Comparison of ENCODE assay signal across 12 cellular contexts in the genomic region with DNA sequence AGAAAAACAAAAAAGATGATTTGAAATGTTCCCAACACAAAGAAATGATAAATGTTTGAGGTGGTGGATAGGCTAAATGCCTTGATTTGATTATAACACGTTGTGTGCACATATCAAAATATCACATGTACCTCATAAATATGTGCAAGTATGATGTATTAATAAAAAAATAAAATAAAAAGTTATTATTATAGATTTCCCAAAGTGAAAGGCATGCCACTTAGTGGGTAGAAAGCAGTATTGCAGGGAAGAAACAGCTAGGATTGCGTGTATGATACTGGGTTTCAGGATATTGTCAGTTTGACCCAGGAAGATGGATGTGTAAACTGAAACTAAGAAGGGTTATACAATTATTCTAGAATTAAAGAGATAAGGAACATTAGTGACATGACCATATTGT. TPM values are rescaled to one million over a fixed set of nuclear protein-coding genes. Genes with fewer than 3 reads are reported as not detected.
A peak's percentile ranks its signal among the peaks of the same experiment; 100 is the strongest.
DNase-seq lines count a peak whose midpoint lies in the region; ATAC-seq, FAIRE-seq and TF ChIP-seq lines count a peak whose summit lies in the region.
"Had no signal": no experiment of that assay in that cellular context is flagged by ENCODE, and none has a peak within 500 bp of the region (broad histone marks: within the 10 kb centered on the region; RNA-seq: fewer than 3 reads in every experiment).

No MANE protein-coding gene starts in this region.

- DNase-seq in CD14-positive monocyte (ENCODE audit: low spot score) (no peak), HCT116 (ENCODE audit: low read depth, low spot score) (no peak), astrocyte of the cerebellum (ENCODE audit: low read depth) (no peak), GM12891 (ENCODE audit: insufficient read length, low spot score) (no peak)
- DNase-seq in stimulated activated CD4-positive, alpha-beta T cell treated with anti-CD3 and anti-CD28 coated beads, Interleukin-4, amount 100 ng/mL, for 24 hours, result no peak
- DNase-seq: activated CD8-positive, alpha-beta memory T cell treated with anti-CD3 and anti-CD28 coated beads, Interleukin-2, amount 50 U/mL, for 48 hours had no signal

- ATAC-seq in HCT116, result no peak
- no peak for ATAC-seq in GM18907 (IDR thresholded peaks at IDR 0.05; ENCODE audit: unreplicated experiment)
- no peak for ATAC-seq in GM18520 (IDR thresholded peaks at IDR 0.05; ENCODE audit: unreplicated experiment)

- H2AFZ ChIP-seq in HCT116 (ENCODE audit: low read depth, low read length, poor library complexity, severe bottlenecking), result no peak overlapping the region

- peak; percentile 49; the same call in 1 of the 2 replicates for TF ChIP-seq RAD21 in HCT116 (IDR thresholded peaks at IDR 0.05; ENCODE audit: low read depth)
- peak; percentile 67 to 71 for TF ChIP-seq RAD21 in liver (IDR thresholded peaks at IDR 0.05)

- peak; percentile 68 for TF ChIP-seq CTCF in CD14-positive monocyte (IDR thresholded peaks at IDR 0.05)
- peak; percentile 32 to 52 (median 36); a peak in 4 of 6 replicates for TF ChIP-seq CTCF in HCT116 (IDR thresholded peaks at IDR 0.05 in 2 of 3, conservative IDR thresholded peaks at IDR 0.05 in 1 of 3; ENCODE audit: borderline replicate concordance in 1 of 3, insufficient read depth in 1 of 3, low read depth in 2 of 3, low read length in 2 of 3)
- TF ChIP-seq CTCF in astrocyte of the cerebellum (IDR thresholded peaks at IDR 0.05; ENCODE audit: low read depth, low read length, missing control alignments), result peak; percentile 67
- peak; percentile 50 for TF ChIP-seq CTCF in liver (IDR thresholded peaks at IDR 0.05; ENCODE audit: low read depth, low read length, missing input control)

- CTCF ChIA-PET in HCT116 (lab: Charles Lee), result interaction anchor here (0.6 kb wide), 1 partner anchor 286 kb away, joined by 3 read pairs; no protein-coding TSS in a partner anchor

- BruUV-seq in HCT116 (replicated peaks; lab: Mats Ljungman, UMichigan), result no TSS peak

- TF ChIP-seq POLR2A in HCT116 (IDR thresholded peaks at IDR 0.05; ENCODE audit: borderline replicate concordance, extremely low read depth, insufficient read depth, insufficient read length) (no peak), GM12891 (IDR thresholded peaks at IDR 0.05; ENCODE audit: low read depth, low read length) (no peak)

- H3K4me1 Mint-ChIP-seq in CD14-positive monocyte, result peaks cover 20% of the 10 kb centered on the region

- H3K9me3 ChIP-seq in HCT116 (ENCODE audit: control insufficient read depth in 1 of 2, insufficient read depth in 1 of 2, low read depth in 1 of 2, low read length in 2 of 2) (no peaks in the 10 kb centered on the region), liver (ENCODE audit: control insufficient read depth in 4 of 4, low read length in 3 of 4) (no peaks in the 10 kb centered on the region)

- H3K27me3 ChIP-seq in HCT116 (ENCODE audit: insufficient read depth, low read length), result peaks cover 17% of the 10 kb centered on the region
- no peaks in the 10 kb centered on the region for H3K27me3 ChIP-seq in liver (ENCODE audit: control insufficient read depth in 4 of 4, insufficient read depth in 4 of 4, low read length in 3 of 4)

- H3K9me3 Mint-ChIP-seq in CD14-positive monocyte, result no peaks in the 10 kb centered on the region

- in situ Hi-C loops in astrocyte of the cerebellum (cut with HindIII; ENCODE audit: low sequenced_read_pairs), result no loop called here

- H3K4me1 ChIP-seq in HCT116 (ENCODE audit: control insufficient read depth in 1 of 2, insufficient read depth in 2 of 2, low read length in 2 of 2) (peaks cover 5 to 17% of the 10 kb centered on the region in 2 experiments; a peak in 3 of 4 replicates), liver (ENCODE audit: control insufficient read depth in 4 of 4, insufficient read depth in 4 of 4, low read length in 3 of 4) (peaks cover 0 to 19% (median 13%) of the 10 kb centered on the region in 4 donors)

- intact Hi-C loops in CD14-positive monocyte (cut with micrococcal nuclease), result loop anchor here (10.0 kb wide), 2 partner anchors 256 to 766 kb away; partner anchors contain the start of gene ABCA1 (in 1 of the 2)
- intact Hi-C loops in HCT116 (cut with micrococcal nuclease), result loop anchor here (5.0 kb wide), 3 partner anchors 83 to 263 kb away; partner anchors contain the start of gene FKTN

- no peak overlapping the region for H3K9ac ChIP-seq in HCT116 (ENCODE audit: low read length)
- no peak overlapping the region for H3K9ac ChIP-seq in liver (ENCODE audit: low read depth in 1 of 2, low read length in 2 of 2)

- peaks cover 6 to 16% (median 7%) of the 10 kb centered on the region in 3 donors for H3K27me3 Mint-ChIP-seq in CD14-positive monocyte (ENCODE audit: low read depth in 3 of 3)

- no peaks in the 10 kb centered on the region for H3K36me3 Mint-ChIP-seq in CD14-positive monocyte

- H3K9me2 ChIP-seq in HCT116 (ENCODE audit: insufficient read depth), result no peaks in the 10 kb centered on the region

- POLR2A ChIA-PET in HCT116 (lab: Charles Lee), result no interaction called here

- H3K27ac Mint-ChIP-seq in CD14-positive monocyte, result no peak overlapping the region

- H4K20me1 ChIP-seq in HCT116 (ENCODE audit: insufficient read depth), result no peaks in the 10 kb centered on the region

- WGBS in liver, result 11% methylated on average over 2 of the region's 2 CpGs

- H3K4me3 ChIP-seq in HCT116 (replicated peaks in 1 of 2; ENCODE audit: low read depth in 1 of 2, low read length in 2 of 2) (no peak overlapping the region), astrocyte of the cerebellum (ENCODE audit: low read depth, low read length) (no peak overlapping the region), liver (ENCODE audit: low read depth in 1 of 3, low read length in 3 of 3) (no peak overlapping the region)

- H3K4me2 ChIP-seq in HCT116 (ENCODE audit: low read length), result no peak overlapping the region

- FAIRE-seq in GM12891 (lab: Jason Lieb, UNC), result no peak
- FAIRE-seq: frontal cortex had no signal

- H3K27ac ChIP-seq in HCT116 (ENCODE audit: low read depth, low read length) (no peak overlapping the region), liver (ENCODE audit: low read depth in 1 of 2, low read length in 2 of 2) (no peak overlapping the region)

- H3K79me2 ChIP-seq in HCT116 (ENCODE audit: insufficient read depth, low read length), result peaks cover 5% of the 10 kb centered on the region

- no peak overlapping the region for H3K4me3 Mint-ChIP-seq in CD14-positive monocyte

- RAD21 ChIA-PET in HCT116 (lab: Charles Lee; ENCODE audit: low non-redundant PET in 1 of 2, low total read pairs in 2 of 2, uncharacterized antibody in 2 of 2, unreplicated experiment in 2 of 2), result no interaction called here

- H3K36me3 ChIP-seq in HCT116 (ENCODE audit: control insufficient read depth in 1 of 2, insufficient read depth in 2 of 2, low read length in 2 of 2) (no peaks in the 10 kb centered on the region), liver (ENCODE audit: control insufficient read depth in 4 of 4, insufficient read depth in 3 of 4, low read depth in 1 of 4, low read length in 3 of 4) (no peaks in the 10 kb centered on the region)

TF ChIP-seq in HCT116, 20 proteins besides CTCF, POLR2A, EP300 and RAD21 (continues in another document):
- TF ChIP-seq, protein P1, sequence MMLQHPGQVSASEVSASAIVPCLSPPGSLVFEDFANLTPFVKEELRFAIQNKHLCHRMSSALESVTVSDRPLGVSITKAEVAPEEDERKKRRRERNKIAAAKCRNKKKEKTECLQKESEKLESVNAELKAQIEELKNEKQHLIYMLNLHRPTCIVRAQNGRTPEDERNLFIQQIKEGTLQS (IDR thresholded peaks at IDR 0.05), result no peak
- TF ChIP-seq FOSL1 (IDR thresholded peaks at IDR 0.05; ENCODE audit: low read depth), result no peak

TF ChIP-seq in liver, 16 proteins besides CTCF, POLR2A, EP300 and RAD21 (continues in another document):
- no peak for TF ChIP-seq EGR1 (IDR thresholded peaks at IDR 0.05; ENCODE audit: low read depth in 2 of 2)

TF ChIP-seq in GM12891, 5 proteins besides CTCF, POLR2A, EP300 and RAD21:
- TF ChIP-seq TAF1 (IDR thresholded peaks at IDR 0.05; ENCODE audit: low read depth, low read length) (no peak), SPI1 (IDR thresholded peaks at IDR 0.05; ENCODE audit: low read depth, low read length) (no peak), POU2F2 (IDR thresholded peaks at IDR 0.05; ENCODE audit: low read depth, low read length) (no peak), POLR2AphosphoS5 (IDR thresholded peaks at IDR 0.05; ENCODE audit: low read depth, low read length) (no peak), PAX5 (IDR thresholded peaks at IDR 0.05; ENCODE audit: insufficient read depth, low read length, severe bottlenecking) (no peak)
TF ChIP-seq in GM12891: peak in this region for 0.

RNA-seq across cellular contexts. Expression of gene TMEM38B, which starts 3.6 kb away (rescaled TPM):
- 10 to 100 TPM; 12.2 to 14.8 TPM for polyA plus RNA-seq in CD14-positive monocyte
- 24.5 TPM for total RNA-seq in HCT116 (2021; ENCODE audit: unreplicated experiment)
- polyA plus RNA-seq in HCT116 (2012), result 9.6 and 10.2 TPM in 2 replicates
- total RNA-seq in liver, result 10 to 100 TPM in 1 of 2 donors, 1 to 10 TPM in 1; 7.4 to 21.6 TPM
- polyA plus RNA-seq in liver, result 10 to 100 TPM in 1 of 2 donors, 1 to 10 TPM in 1; 7.9 to 10.4 TPM
- polyA plus RNA-seq in GM12891 (2012; ENCODE audit: low read depth, missing spikeins), result 4.9 TPM

RNA-seq across cellular contexts. Expression of gene TAL2, which starts 28.5 kb away (rescaled TPM):
- polyA plus RNA-seq in CD14-positive monocyte, result not detected
- not detected for total RNA-seq in HCT116 (2021; ENCODE audit: unreplicated experiment)
- 0.27 TPM in 1 of 2 replicates, not detected in the other for polyA plus RNA-seq in HCT116 (2012)
- total RNA-seq in liver, result under 1 TPM in 1 of 2 donors, not detected in 1; 0.19 TPM
- under 1 TPM in 1 of 2 donors, not detected in 1; 0.20 TPM for polyA plus RNA-seq in liver
- 0.22 TPM for polyA plus RNA-seq in GM12891 (2012; ENCODE audit: low read depth, missing spikeins)
- total RNA-seq: NCI-H460, pulmonary artery endothelial cell had no signal
